ENCODE assay signal across 31 cellular contexts in genomic region chr5:90109285-90109684, GRCh38.
A peak's percentile ranks its signal among the peaks of the same experiment; 100 is the strongest.
DNase-seq lines count a peak whose midpoint lies in the region; ATAC-seq, FAIRE-seq and TF ChIP-seq lines count a peak whose summit lies in the region.
"Had no signal": no experiment of that assay in that cellular context is flagged by ENCODE, and none has a peak within 500 bp of the region (broad histone marks: within the 10 kb centered on the region; RNA-seq: fewer than 3 reads in every experiment).

No MANE protein-coding gene starts in this region.

- TF ChIP-seq CTCF in HepG2 (CRISPR knock-in tag; IDR thresholded peaks at IDR 0.05) = no peak
- no peak for TF ChIP-seq CTCF in right lobe of liver (IDR thresholded peaks at IDR 0.05)
- TF ChIP-seq CTCF in HEK293 (tag by site-specific recombination; IDR thresholded peaks at IDR 0.05) = no peak

- no peak overlapping the region for H3K4me2 ChIP-seq in HepG2 (ENCODE audit: low read depth, low read length)
- H3K4me2 ChIP-seq: A549; BLaER1; BLaER1 treated with 17β-estradiol and CSF1 and Interleukin-3, amounts not matched to agents 10 nM and 100 nM had no signal

- no peak overlapping the region for H2AFZ ChIP-seq in HepG2 (ENCODE audit: low read length)

- no peaks in the 10 kb centered on the region for H4K20me1 ChIP-seq in HepG2 (ENCODE audit: insufficient read depth, low read length)
- H4K20me1 ChIP-seq: BLaER1; BLaER1 treated with 17β-estradiol and CSF1 and Interleukin-3, amounts not matched to agents 10 nM and 100 nM had no signal

- CTCF ChIA-PET in HepG2 (lab: Yijun Ruan, JAX; ENCODE audit: low intra/inter-chr PET ratio, low total read pairs) (no interaction called here), HEK293 (lab: Yijun Ruan, JAX) (interaction anchor here (0.6 to 0.8 kb wide), 2 partner anchors 421 to 1380 kb away, joined by 3 read pairs; no protein-coding TSS in a partner anchor)

- TF ChIP-seq POLR2A in HepG2 (IDR thresholded peaks at IDR 0.05; ENCODE audit: insufficient read depth in 1 of 2, low read depth in 2 of 2, low read length in 2 of 2) = no peak
- TF ChIP-seq POLR2A in right lobe of liver (IDR thresholded peaks at IDR 0.05) = no peak

- H3K4me1 ChIP-seq in HepG2 (ENCODE audit: insufficient read depth, low read length) (no peaks in the 10 kb centered on the region), right lobe of liver (no peaks in the 10 kb centered on the region), HEK293 (ENCODE audit: control insufficient read depth, insufficient read depth, low read length) (no peaks in the 10 kb centered on the region)
- H3K4me1 ChIP-seq: A549, BE2C, BLaER1, Caco-2 had no signal

- H3K9ac ChIP-seq in HepG2 (ENCODE audit: insufficient read depth, low read depth, low read length) = no peak overlapping the region
- H3K9ac ChIP-seq: BLaER1; BLaER1 treated with 17β-estradiol and CSF1 and Interleukin-3, amounts not matched to agents 10 nM and 100 nM had no signal

- POLR2A ChIA-PET in HepG2 (lab: Yijun Ruan, JAX) (no interaction called here), HEK293 (lab: Yijun Ruan, JAX) (no interaction called here)

- no peaks in the 10 kb centered on the region for H3K36me3 ChIP-seq in HepG2 (replicated peaks in 1 of 2; ENCODE audit: control insufficient read depth in 1 of 2, insufficient read depth in 2 of 2, low read length in 2 of 2)
- H3K36me3 ChIP-seq in right lobe of liver = no peaks in the 10 kb centered on the region
- no peaks in the 10 kb centered on the region for H3K36me3 ChIP-seq in HEK293 (ENCODE audit: control insufficient read depth in 2 of 2, insufficient read depth in 1 of 2, low read length in 2 of 2)
- H3K36me3 ChIP-seq: BE2C; BLaER1; BLaER1 treated with 17β-estradiol and CSF1 and Interleukin-3, amounts not matched to agents 10 nM and 100 nM had no signal

- in situ Hi-C loops in HepG2 (cut with HindIII; ENCODE audit: extremely low pct_ligation_motif_present, low pct_unique_long_range_greater_than_20kb) = no loop called here

- no peaks in the 10 kb centered on the region for H3K9me3 ChIP-seq in HepG2 (ENCODE audit: low read length)
- no peaks in the 10 kb centered on the region for H3K9me3 ChIP-seq in right lobe of liver
- no peaks in the 10 kb centered on the region for H3K9me3 ChIP-seq in HEK293 (ENCODE audit: control insufficient read depth, insufficient read depth, low read depth, low read length)
- H3K9me3 ChIP-seq: BE2C, BLaER1, Caco-2 had no signal

- 1% methylated on average over 2 of the region's 2 CpGs for WGBS in HepG2 (ENCODE audit: low lambda C conversion rate)
- WGBS in right lobe of liver (ENCODE audit: insufficient coverage, low coverage, low lambda C conversion rate, missing lambda C conversion rate) = 22% methylated on average over 2 of the region's 2 CpGs

- TF ChIP-seq RAD21 in HepG2 (CRISPR knock-in tag; IDR thresholded peaks at IDR 0.05) = no peak

- H3K27me3 ChIP-seq in HepG2 (ENCODE audit: control insufficient read depth in 1 of 2, insufficient read depth in 2 of 2, low read length in 2 of 2) (no peaks in the 10 kb centered on the region), right lobe of liver (no peaks in the 10 kb centered on the region)
- H3K27me3 ChIP-seq: BE2C; BLaER1; BLaER1 treated with 17β-estradiol and CSF1 and Interleukin-3, amounts not matched to agents 10 nM and 100 nM had no signal

- ATAC-seq in HepG2 = no peak
- no peak for ATAC-seq in right lobe of liver
- ATAC-seq: A549; CD8-positive, alpha-beta T cell had no signal

- FAIRE-seq in HepG2 (lab: Jason Lieb, UNC) = no peak
- FAIRE-seq: A204.1, A549, D721Med had no signal

- no peak overlapping the region for H3K27ac ChIP-seq in HepG2 (ENCODE audit: extremely low read length, insufficient read depth, low read length)
- H3K27ac ChIP-seq in right lobe of liver = no peak overlapping the region
- H3K27ac ChIP-seq in HEK293 (ENCODE audit: extremely low read depth, low read depth, low read length) = no peak overlapping the region
- H3K27ac ChIP-seq: 22Rv1; A549; BLaER1; BLaER1 treated with 17β-estradiol and CSF1 and Interleukin-3, amounts not matched to agents 10 nM and 100 nM; C4-2B had no signal

- H3K4me3 ChIP-seq in HepG2 (replicated peaks in 1 of 3; ENCODE audit: insufficient read depth in 1 of 3, low read depth in 2 of 3, low read length in 3 of 3) = no peak overlapping the region
- H3K4me3 ChIP-seq in right lobe of liver = no peak overlapping the region
- H3K4me3 ChIP-seq in HEK293 (ENCODE audit: low read depth, low read length) = no peak overlapping the region
- H3K4me3 ChIP-seq: A549; BLaER1; BLaER1 treated with 17β-estradiol and CSF1 and Interleukin-3, amounts not matched to agents 10 nM and 100 nM had no signal

- DNase-seq in HepG2 (ENCODE audit: low spot score) = no peak
- DNase-seq in right lobe of liver = no peak
- no peak for DNase-seq in NCI-H2227 (lab: John Stamatoyannopoulos, UW; ENCODE audit: unreplicated experiment)
- DNase-seq: 8988T; ACHN; AML-193; BE2C; C1 segment of cervical spinal cord; Caco-2; Calu3; CD4-positive, alpha-beta memory T cell; CD4-positive, alpha-beta T cell; CD4-positive, CD25-positive, alpha-beta regulatory T cell; CD8-positive, alpha-beta memory T cell; CD8-positive, alpha-beta T cell; COR-L47; DMS 273 treated with DMSO at 0.1 percent for 48 hours; DMS153; DMS53; DMS79; DMS79 treated with DMSO at 0.1 percent for 48 hours; DND-41; EL had no signal

- H3K79me2 ChIP-seq in HepG2 (ENCODE audit: insufficient read depth, low read length) = no peaks in the 10 kb centered on the region

- intact Hi-C loops in HepG2 (cut with micrococcal nuclease; ENCODE audit: unreplicated experiment) (loop anchor here (5.0 kb wide), 1 partner anchor 297 kb away; no protein-coding TSS in a partner anchor), right lobe of liver (cut with DNase I) (no loop called here)

- TF ChIP-seq EP300 in HepG2 (IDR thresholded peaks at IDR 0.05; ENCODE audit: low read depth in 2 of 2, low read length in 2 of 2) (no peak), HepG2 (CRISPR knock-in tag; IDR thresholded peaks at IDR 0.05; ENCODE audit: borderline replicate concordance) (no peak)

- no TSS peak for BruUV-seq in HepG2 (replicated peaks; lab: Mats Ljungman, UMichigan)

TF ChIP-seq in HepG2, 621 proteins besides CTCF, POLR2A, EP300 and RAD21:
- TF ChIP-seq MEF2D (CRISPR knock-in tag; IDR thresholded peaks at IDR 0.05) (no peak), REL (CRISPR knock-in tag; conservative IDR thresholded peaks at IDR 0.05) (no peak), SETDB1 (CRISPR knock-in tag; IDR thresholded peaks at IDR 0.05; ENCODE audit: borderline replicate concordance) (no peak), NFATC3 (CRISPR knock-in tag; IDR thresholded peaks at IDR 0.05) (no peak), ATF7 (IDR thresholded peaks at IDR 0.05) (peak; percentile 70), ATF7 (CRISPR knock-in tag; IDR thresholded peaks at IDR 0.05) (no peak), KDM5A (IDR thresholded peaks at IDR 0.05; ENCODE audit: borderline replicate concordance, low read length) (no peak)
TF ChIP-seq in HepG2: peak in this region for 1.

TF ChIP-seq in HEK293, 187 proteins besides CTCF, POLR2A, EP300 and RAD21:
- TF ChIP-seq KLF16 (tag by site-specific recombination; IDR thresholded peaks at IDR 0.05) = no peak
- TF ChIP-seq ATF2 (tag by site-specific recombination; IDR thresholded peaks at IDR 0.05; ENCODE audit: low read depth) = peak; percentile 67
TF ChIP-seq in HEK293: peak in this region for 1.

Comparison
In these comparisons a context has a peak if more than half of its experiments do, and no peak if none do; other contexts are left out.
1. Of the 63 proteins assayed by ChIP-seq in both HepG2 and HEK293: peak only in HepG2: none; only in HEK293: ATF2; in both: none; in neither: 62.